28 cellular contexts compared by ENCODE assay signal in the genomic region with DNA sequence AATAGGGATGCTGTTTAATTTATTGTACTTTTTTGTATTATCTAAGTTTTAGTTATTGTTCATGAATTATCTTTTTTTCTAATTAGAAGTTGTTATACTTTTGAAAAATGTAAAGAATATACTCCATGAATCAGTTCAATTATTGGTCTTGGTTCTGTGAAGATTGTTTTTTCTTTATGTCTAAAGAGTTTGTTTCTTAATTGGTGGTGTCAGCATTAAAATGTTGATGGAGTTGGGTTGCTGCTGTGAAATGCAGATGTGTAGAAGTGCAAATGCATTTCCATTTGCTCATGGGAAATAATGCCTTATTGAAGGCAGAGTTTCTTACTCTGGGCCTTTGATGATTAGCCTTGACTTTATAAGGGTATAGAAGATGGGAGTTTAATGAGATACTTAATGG. TPM values are rescaled to one million over a fixed set of nuclear protein-coding genes. Genes with fewer than 3 reads are reported as not detected.
DNase-seq lines count a peak whose midpoint lies in the region; ATAC-seq, FAIRE-seq and TF ChIP-seq lines count a peak whose summit lies in the region.
"Had no signal": no experiment of that assay in that cellular context is flagged by ENCODE, and none has a peak within 500 bp of the region (broad histone marks: within the 10 kb centered on the region; RNA-seq: fewer than 3 reads in every experiment).

No MANE protein-coding gene starts in this region.

- TF ChIP-seq RAD21 in A549 (conservative IDR thresholded peaks at IDR 0.05 in 1 of 2, IDR thresholded peaks at IDR 0.05 in 1 of 2) (no peak), IMR-90 (IDR thresholded peaks at IDR 0.05; ENCODE audit: low read length) (no peak)

- no peak overlapping the region for H2BK20ac ChIP-seq in IMR-90 (ENCODE audit: low read depth, low read length)

- no peak overlapping the region for H3K27ac Mint-ChIP-seq in immature natural killer cell
- H3K27ac Mint-ChIP-seq: CD14-positive monocyte; CD4-positive, alpha-beta memory T cell; CD4-positive, CD25-positive, alpha-beta regulatory T cell; CD8-positive, alpha-beta memory T cell had no signal

- no peak overlapping the region for H2AK9ac ChIP-seq in IMR-90 (replicated peaks; ENCODE audit: low read depth, low read length, poor library complexity)

- no TSS peak for BruUV-seq in IMR-90 (replicated peaks; lab: Mats Ljungman, UMichigan)

- no peak overlapping the region for H3K27ac ChIP-seq in A549
- no peak overlapping the region for H3K27ac ChIP-seq in IMR-90 (ENCODE audit: insufficient read depth, low read length)
- H3K27ac ChIP-seq: BLaER1 had no signal

- no peak overlapping the region for H3K18ac ChIP-seq in IMR-90 (ENCODE audit: low read depth, low read length)

- H3K23ac ChIP-seq in IMR-90 (ENCODE audit: low read depth, low read length), result no peak overlapping the region

- CTCF ChIA-PET in A549 (lab: Yijun Ruan, JAX) (no interaction called here), IMR-90 (lab: Yijun Ruan, JAX) (no interaction called here)

- no peak overlapping the region for H2BK15ac ChIP-seq in IMR-90 (ENCODE audit: low read depth, low read length)

- H4K91ac ChIP-seq in IMR-90 (ENCODE audit: insufficient read depth, low read depth, low read length), result no peak overlapping the region

- FAIRE-seq in A549 (lab: Jason Lieb, UNC) (no peak), colon (lab: Jason Lieb, UNC) (peak; percentile 24)
- FAIRE-seq: GM12878, GM12892, GM18507, GM19239 had no signal

- POLR2A ChIA-PET in A549 (lab: Yijun Ruan, JAX) (no interaction called here), IMR-90 (lab: Charles Lee; ENCODE audit: unreplicated experiment) (no interaction called here)

- TF ChIP-seq POLR2A in A549 (IDR thresholded peaks at IDR 0.05; ENCODE audit: low read length), result no peak
- TF ChIP-seq POLR2A in IMR-90 (IDR thresholded peaks at IDR 0.05; ENCODE audit: low read depth, low read length), result no peak

- H3K27me3 Mint-ChIP-seq in immature natural killer cell (ENCODE audit: low read depth in 3 of 3), result peaks cover 0 to 1% (median 0%) of the 10 kb centered on the region in 3 donors
- H3K27me3 Mint-ChIP-seq: CD4-positive, alpha-beta memory T cell; CD4-positive, CD25-positive, alpha-beta regulatory T cell; CD8-positive, alpha-beta memory T cell had no signal

- no peak overlapping the region for H3K9ac ChIP-seq in IMR-90 (ENCODE audit: low read depth, low read length)
- H3K9ac ChIP-seq: BLaER1 had no signal

- H3K4me3 Mint-ChIP-seq in immature natural killer cell, result no peak overlapping the region
- H3K4me3 Mint-ChIP-seq: CD14-positive monocyte; CD4-positive, alpha-beta memory T cell; CD4-positive, CD25-positive, alpha-beta regulatory T cell; CD8-positive, alpha-beta memory T cell had no signal

- H2BK120ac ChIP-seq in IMR-90 (ENCODE audit: low read depth, low read length), result no peak overlapping the region

- H3K9me3 ChIP-seq in A549, result no peaks in the 10 kb centered on the region
- peaks cover 6% of the 10 kb centered on the region; the same call in 1 of the 2 replicates for H3K9me3 ChIP-seq in IMR-90 (ENCODE audit: control insufficient read depth, insufficient read depth, low read length)
- H3K9me3 ChIP-seq: BE2C, BLaER1 had no signal

- in situ Hi-C loops in IMR-90 (cut with MboI; ENCODE audit: low sequenced_read_pairs), result no loop called here

- H3K9me1 ChIP-seq in IMR-90 (ENCODE audit: insufficient read depth, low read length), result no peaks in the 10 kb centered on the region

- no peaks in the 10 kb centered on the region for H4K20me1 ChIP-seq in IMR-90 (ENCODE audit: insufficient read depth, low read length)

- H2BK5ac ChIP-seq in IMR-90 (ENCODE audit: low read depth, low read length, poor library complexity, severe bottlenecking), result no peak overlapping the region

- H4K5ac ChIP-seq in IMR-90 (ENCODE audit: low read depth, low read length), result no peak overlapping the region

- H4K8ac ChIP-seq in IMR-90 (ENCODE audit: low read depth in 2 of 2, low read length in 2 of 2), result no peak overlapping the region

- no peak overlapping the region for H2AK5ac ChIP-seq in IMR-90 (ENCODE audit: low read depth, low read length)

- no peaks in the 10 kb centered on the region for H3K4me1 Mint-ChIP-seq in immature natural killer cell
- H3K4me1 Mint-ChIP-seq: CD14-positive monocyte; CD4-positive, alpha-beta memory T cell; CD4-positive, CD25-positive, alpha-beta regulatory T cell; CD8-positive, alpha-beta memory T cell had no signal

- H3K4me2 ChIP-seq in A549, result no peak overlapping the region
- no peak overlapping the region for H3K4me2 ChIP-seq in IMR-90 (ENCODE audit: low read depth, low read length)
- H3K4me2 ChIP-seq: BLaER1 had no signal

- H3K36me3 ChIP-seq in IMR-90 (ENCODE audit: control insufficient read depth, insufficient read depth, low read length), result no peaks in the 10 kb centered on the region
- H3K36me3 ChIP-seq: BE2C had no signal

- H3K56ac ChIP-seq in IMR-90 (ENCODE audit: extremely low read depth, insufficient read depth, low read length), result no peak overlapping the region

- H3K4me1 ChIP-seq in A549, result no peaks in the 10 kb centered on the region
- no peaks in the 10 kb centered on the region for H3K4me1 ChIP-seq in IMR-90 (ENCODE audit: control insufficient read depth, insufficient read depth, low read length)
- H3K4me1 ChIP-seq: BE2C had no signal

- peaks cover 0 to 14% (median 2%) of the 10 kb centered on the region in 6 donors for H3K9me3 Mint-ChIP-seq in immature natural killer cell

- H3K4ac ChIP-seq in IMR-90 (ENCODE audit: low read depth, low read length), result no peak overlapping the region

- no peaks in the 10 kb centered on the region for H3K27me3 ChIP-seq in IMR-90 (ENCODE audit: control insufficient read depth, insufficient read depth, low read length)
- H3K27me3 ChIP-seq: BE2C, BLaER1 had no signal

- TF ChIP-seq CTCF in A549 (IDR thresholded peaks at IDR 0.05), result no peak
- no peak for TF ChIP-seq CTCF in IMR-90 (conservative IDR thresholded peaks at IDR 0.05; ENCODE audit: low read depth, low read length)

- intact Hi-C loops in IMR-90 (cut with micrococcal nuclease), result no loop called here

- H3K4me3 ChIP-seq in A549 (no peak overlapping the region), IMR-90 (ENCODE audit: insufficient read depth, low read depth, low read length) (no peak overlapping the region)
- H3K4me3 ChIP-seq: BLaER1, GM12878 had no signal

- ATAC-seq in A549 (no peak), IMR-90 (ENCODE audit: low read depth) (no peak)
- ATAC-seq: GM12878 had no signal

- H2AFZ ChIP-seq in IMR-90 (replicated peaks; ENCODE audit: low read length, poor library complexity), result no peak overlapping the region

- no peaks in the 10 kb centered on the region for H3K79me1 ChIP-seq in IMR-90 (ENCODE audit: low read depth in 1 of 2, low read length in 2 of 2)

- no peak overlapping the region for H3K14ac ChIP-seq in IMR-90 (replicated peaks; ENCODE audit: low read depth, low read length)

- DNase-seq in A549 (ENCODE audit: low read depth in 1 of 2, low spot score in 1 of 2) (no peak), IMR-90 (no peak), AG08395 (ENCODE audit: low spot score) (no peak), activated gamma-delta T cell treated with Interleukin-2 at 50 U/mL for 16 hours (no peak), immature natural killer cell (no peak)
- DNase-seq: 8988T; BE2C; C1 segment of cervical spinal cord; CD4-positive, alpha-beta memory T cell; CD4-positive, CD25-positive, alpha-beta regulatory T cell; CD8-positive, alpha-beta memory T cell; COR-L47; DMS 273 treated with DMSO at 0.1 percent for 48 hours; DMS153; DMS53; DMS79; DND-41; EL; GDM1 had no signal

- TF ChIP-seq EP300 in A549 (IDR thresholded peaks at IDR 0.05), result no peak

- no peaks in the 10 kb centered on the region for H3K36me3 Mint-ChIP-seq in immature natural killer cell
- H3K36me3 Mint-ChIP-seq: CD14-positive monocyte; CD4-positive, alpha-beta memory T cell; CD4-positive, CD25-positive, alpha-beta regulatory T cell; CD8-positive, alpha-beta memory T cell had no signal

- dilution Hi-C loops in IMR-90 (cut with HindIII; ENCODE audit: low sequenced_read_pairs, unreplicated experiment), result no loop called here

TF ChIP-seq in A549, 52 proteins besides CTCF, POLR2A, EP300 and RAD21:
- no peak for TF ChIP-seq USF2 (IDR thresholded peaks at IDR 0.05)
- TF ChIP-seq MAFK (IDR thresholded peaks at IDR 0.05; ENCODE audit: partially characterized antibody), result peak; percentile 23

TF ChIP-seq in IMR-90, 13 proteins besides CTCF, POLR2A, EP300 and RAD21:
- TF ChIP-seq MAFK (IDR thresholded peaks at IDR 0.05; ENCODE audit: low read depth, low read length) (0 out of 2 replicates have a peak, but pooled peaks have one; percentile 11), MXI1 (IDR thresholded peaks at IDR 0.05; ENCODE audit: borderline replicate concordance, low read depth, low read length) (no peak), RFX5 (IDR thresholded peaks at IDR 0.05; ENCODE audit: low read depth, low read length) (no peak), NFE2L2 (IDR thresholded peaks at IDR 0.05; ENCODE audit: low read depth, low read length) (no peak)
TF ChIP-seq in IMR-90: peak in this region for 1.

RNA-seq across cellular contexts. Expression of gene NRG3, which starts 11.9 kb away (rescaled TPM):
- polyA plus RNA-seq in A549 (2011; rRNA removed) (not detected in 2 replicates), A549 (2017; fragmentation: RNase III; extraction: RNeasy Plus Mini Kit Qiagen cat#74134 plus additional on column Dnase treatment) (not detected in 3 replicates), IMR-90 (2012; rRNA removed) (not detected in 2 replicates), immature natural killer cell (not detected)
- polyA plus RNA-seq in A549 (2012; cell fraction: cytosol; rRNA removed), result not detected in 2 replicates
- not detected in 2 replicates for polyA plus RNA-seq in A549 (2012; cell fraction: nucleus; rRNA removed)
- not detected in 2 replicates for polyA minus RNA-seq in A549 (2011; rRNA and poly(A)+ RNA removed)
- total RNA-seq in IMR-90 (2012; rRNA removed), result not detected in 2 replicates
- polyA plus RNA-seq in IMR-90 (2012; cell fraction: cytosol; rRNA removed), result not detected in 2 replicates
- polyA plus RNA-seq in IMR-90 (2012; cell fraction: nucleus; rRNA removed; ENCODE audit: low replicate concordance), result not detected in 2 replicates
- total RNA-seq: CD4-positive, alpha-beta memory T cell; CD4-positive, CD25-positive, alpha-beta regulatory T cell; CD8-positive, alpha-beta memory T cell; Daoy; G401 had no signal
- polyA plus RNA-seq: CD14-positive monocyte; CD4-positive, alpha-beta memory T cell; CD4-positive, CD25-positive, alpha-beta regulatory T cell; CD8-positive, alpha-beta memory T cell had no signal
